ENCODE assay signal across 8 cellular contexts in genomic region chr1:155209373-155209721, GRCh38. TPM values are rescaled to one million over a fixed set of nuclear protein-coding genes. Genes with fewer than 3 reads are reported as not detected.
DNase-seq lines count a peak whose midpoint lies in the region; ATAC-seq, FAIRE-seq and TF ChIP-seq lines count a peak whose summit lies in the region.

No MANE protein-coding gene starts in this region.

- H4K20me1 ChIP-seq in mammary epithelial cell (ENCODE audit: insufficient read depth, low read length), result no peaks in the 10 kb centered on the region

- H3K36me3 ChIP-seq in HUES64 (ENCODE audit: insufficient read depth, low read length) (peaks cover 10% of the 10 kb centered on the region; the same call in 1 of the 2 replicates), mammary epithelial cell (ENCODE audit: insufficient read depth, low read length) (no peaks in the 10 kb centered on the region), mucosa of descending colon (ENCODE audit: low read depth) (no peaks in the 10 kb centered on the region)

- TF ChIP-seq POLR2A in A549 (IDR thresholded peaks at IDR 0.05; ENCODE audit: low read length), result no peak

- CTCF ChIA-PET in A549 (lab: Yijun Ruan, JAX), result interaction anchor here (1.0 to 7.6 kb wide), 5 partner anchors 14 to 118 kb away, joined by 3 to 96 read pairs (median 6); no protein-coding TSS in a partner anchor
- CTCF ChIA-PET in mammary epithelial cell (lab: Charles Lee; ENCODE audit: low non-redundant PET), result no interaction called here

- ATAC-seq in A549, result no peak
- ATAC-seq in mucosa of descending colon, result no peak
- ATAC-seq in GM21367 (IDR thresholded peaks at IDR 0.05; ENCODE audit: unreplicated experiment), result no peak
- ATAC-seq in GM18873 (IDR thresholded peaks at IDR 0.05; ENCODE audit: low FRiP score, unreplicated experiment), result no peak

- peaks cover 11% of the 10 kb centered on the region for H3K79me2 ChIP-seq in mammary epithelial cell (ENCODE audit: insufficient read depth, low read length)

- peak overlapping the region; percentile 97 for H3K9ac ChIP-seq in HUES64 (ENCODE audit: low read depth, low read length)
- H3K9ac ChIP-seq in mammary epithelial cell (ENCODE audit: insufficient read depth, low read length), result peak overlapping the region; percentile 97

- TF ChIP-seq RAD21 in A549 (conservative IDR thresholded peaks at IDR 0.05 in 1 of 2, IDR thresholded peaks at IDR 0.05 in 1 of 2), result no peak

- intact Hi-C loops in mammary epithelial cell (cut with micrococcal nuclease) (loop anchor here (5.0 kb wide), 1 partner anchor 98 kb away; the partner anchor contains the start of gene FDPS), mucosa of descending colon (cut with DNase I, micrococcal nuclease) (no loop called here)

- dilution Hi-C loops in mammary epithelial cell (cut with HindIII; ENCODE audit: low sequenced_read_pairs), result no loop called here

- TSS peak; percentile 79 for BruUV-seq in mammary epithelial cell (replicated peaks; lab: Mats Ljungman, UMichigan)

- peak overlapping the region; percentile 99 for H2AFZ ChIP-seq in mammary epithelial cell (ENCODE audit: low read depth, low read length)

- peak overlapping the region; percentile 97 to 99 for H3K27ac ChIP-seq in A549
- H3K27ac ChIP-seq in HUES64 (ENCODE audit: low read depth, low read length), result peak overlapping the region; percentile 99
- H3K27ac ChIP-seq in mammary epithelial cell (ENCODE audit: insufficient read depth, low read depth, low read length), result peak overlapping the region; percentile 98

- H3K27me3 ChIP-seq in HUES64 (ENCODE audit: insufficient read depth, low read length) (no peaks in the 10 kb centered on the region), mammary epithelial cell (ENCODE audit: insufficient read depth, low read length) (no peaks in the 10 kb centered on the region)

- no peak for TF ChIP-seq EP300 in A549 (IDR thresholded peaks at IDR 0.05)

- no peak for FAIRE-seq in A549 (lab: Jason Lieb, UNC)

- H3K4me3 ChIP-seq in A549 (peak overlapping the region; percentile 90), HUES64 (ENCODE audit: low read length) (peak overlapping the region; percentile 99), mammary epithelial cell (replicated peaks in 1 of 3; ENCODE audit: insufficient read depth in 1 of 3, low read depth in 2 of 3, low read length in 3 of 3) (peak overlapping the region; percentile 86 to 100 (median 100)), mucosa of descending colon (peak overlapping the region; percentile 78)

- 5% methylated on average over 8 of the region's 9 CpGs for WGBS in A549 (ENCODE audit: missing lambda C conversion rate)
- WGBS in HUES64, result 5% methylated on average over 9 of the region's 9 CpGs
- WGBS in mammary epithelial cell (ENCODE audit: low coverage, missing lambda C conversion rate), result 4% methylated on average over 8 of the region's 9 CpGs

- TF ChIP-seq CTCF in A549 (IDR thresholded peaks at IDR 0.05), result no peak
- TF ChIP-seq CTCF in mammary epithelial cell (conservative IDR thresholded peaks at IDR 0.05 in 1 of 2, IDR thresholded peaks at IDR 0.05 in 1 of 2; ENCODE audit: extremely low read depth in 1 of 2, insufficient read depth in 1 of 2, low read depth in 1 of 2, low read length in 2 of 2), result no peak
- TF ChIP-seq CTCF in mucosa of descending colon (IDR thresholded peaks at IDR 0.05), result no peak

- no peak for DNase-seq in A549 (ENCODE audit: low read depth in 1 of 2, low spot score in 1 of 2)
- DNase-seq in mammary epithelial cell, result no peak
- no peak for DNase-seq in mucosa of descending colon
- DNase-seq in medulla oblongata (ENCODE audit: extremely low spot score), result no peak
- DNase-seq in nucleus accumbens (lab: John Stamatoyannopoulos, UW), result no peak

- peaks cover 23% of the 10 kb centered on the region for H3K4me1 ChIP-seq in A549
- H3K4me1 ChIP-seq in HUES64 (ENCODE audit: insufficient read depth, low read length), result peaks cover 18% of the 10 kb centered on the region; the same call in 1 of the 2 replicates
- peaks cover 27% of the 10 kb centered on the region for H3K4me1 ChIP-seq in mammary epithelial cell (ENCODE audit: insufficient read depth, low read length)
- H3K4me1 ChIP-seq in mucosa of descending colon (ENCODE audit: low read depth), result peaks cover 20% of the 10 kb centered on the region

- H3K9me3 ChIP-seq in A549, result no peaks in the 10 kb centered on the region
- H3K9me3 ChIP-seq in HUES64 (ENCODE audit: insufficient read depth, low read depth, low read length), result no peaks in the 10 kb centered on the region
- no peaks in the 10 kb centered on the region for H3K9me3 ChIP-seq in mammary epithelial cell (replicated peaks; ENCODE audit: insufficient read depth, low read length)
- H3K9me3 ChIP-seq in mucosa of descending colon, result no peaks in the 10 kb centered on the region

- in situ Hi-C loops in mammary epithelial cell (cut with MboI; ENCODE audit: low sequenced_read_pairs in 2 of 2), result no loop called here

- POLR2A ChIA-PET in A549 (lab: Yijun Ruan, JAX), result interaction anchor here (0.7 to 3.2 kb wide), 4 partner anchors 15 to 101 kb away, joined by 3 to 40 read pairs (median 7); no protein-coding TSS in a partner anchor

- peak overlapping the region; percentile 98 for H3K4me2 ChIP-seq in A549
- H3K4me2 ChIP-seq in mammary epithelial cell (ENCODE audit: insufficient read depth, low read depth, low read length), result peak overlapping the region; percentile 95

TF ChIP-seq in A549, 52 proteins besides CTCF, POLR2A, EP300 and RAD21:
- TF ChIP-seq HOXB13 (CRISPR knock-in tag; IDR thresholded peaks at IDR 0.05; ENCODE audit: low read depth) (no peak), HOXA7 (CRISPR knock-in tag; IDR thresholded peaks at IDR 0.05) (no peak), KDM5A (IDR thresholded peaks at IDR 0.05) (peak; percentile 55; the same call in 1 of the 2 replicates), TP53 (CRISPR knock-in tag; IDR thresholded peaks at IDR 0.05) (0 out of 2 replicates have a peak, but pooled peaks have one; percentile 28)

RNA-seq across cellular contexts. Expression of gene MTX1, which starts 0.9 kb away (rescaled TPM):
- 53.4 and 73.9 TPM in 2 replicates for polyA plus RNA-seq in A549 (2011; rRNA removed)
- 113 and 130 TPM in 2 replicates for polyA plus RNA-seq in A549 (2012; cell fraction: cytosol; rRNA removed)
- polyA plus RNA-seq in A549 (2012; cell fraction: nucleus; rRNA removed), result 143 and 156 TPM in 2 replicates
- polyA plus RNA-seq in A549 (2017; fragmentation: RNase III; extraction: RNeasy Plus Mini Kit Qiagen cat#74134 plus additional on column Dnase treatment), result 64.5 to 67.2 TPM (median 67.1 TPM) in 3 replicates
- 60.0 and 63.1 TPM in 2 replicates for polyA minus RNA-seq in A549 (2011; rRNA and poly(A)+ RNA removed)
- polyA plus RNA-seq in HUES64 (2013, experiment 1 of 2), result 39.9 TPM
- 41.0 TPM for polyA plus RNA-seq in HUES64 (2013, experiment 2 of 2)
- total RNA-seq in mammary epithelial cell, result 10 to 100 TPM; 34.2 to 49.3 TPM
- polyA plus RNA-seq in mammary epithelial cell, result 82.0 TPM
- 31.0 TPM for polyA minus RNA-seq in mammary epithelial cell
- total RNA-seq in mucosa of descending colon, result 10 to 100 TPM; 26.1 to 41.1 (median 35.6) TPM

RNA-seq across cellular contexts. Expression of gene THBS3, which starts 1.6 kb away (rescaled TPM):
- polyA plus RNA-seq in A549 (2011; rRNA removed), result 13.8 and 16.2 TPM in 2 replicates
- 9.7 and 10.3 TPM in 2 replicates for polyA plus RNA-seq in A549 (2012; cell fraction: cytosol; rRNA removed)
- 70.1 and 72.7 TPM in 2 replicates for polyA plus RNA-seq in A549 (2012; cell fraction: nucleus; rRNA removed)
- polyA plus RNA-seq in A549 (2017; fragmentation: RNase III; extraction: RNeasy Plus Mini Kit Qiagen cat#74134 plus additional on column Dnase treatment), result 8.9 to 14.2 TPM (median 12.1 TPM) in 3 replicates
- polyA minus RNA-seq in A549 (2011; rRNA and poly(A)+ RNA removed), result 19.8 and 23.0 TPM in 2 replicates
- polyA plus RNA-seq in HUES64 (2013, experiment 1 of 2), result 5.9 TPM
- 10.0 TPM for polyA plus RNA-seq in HUES64 (2013, experiment 2 of 2)
- total RNA-seq in mammary epithelial cell, result 10 to 100 TPM; 14.8 to 28.0 TPM
- polyA plus RNA-seq in mammary epithelial cell, result 10.8 TPM
- polyA minus RNA-seq in mammary epithelial cell, result 18.1 TPM
- 10 to 100 TPM; 22.4 to 35.9 (median 33.9) TPM for total RNA-seq in mucosa of descending colon

RNA-seq across cellular contexts. Expression of gene TRIM46, which starts 35.7 kb away (rescaled TPM):
- polyA plus RNA-seq in A549 (2011; rRNA removed) (1.1 and 1.5 TPM in 2 replicates), A549 (2017; fragmentation: RNase III; extraction: RNeasy Plus Mini Kit Qiagen cat#74134 plus additional on column Dnase treatment) (1.7 to 2.8 TPM (median 2.7 TPM) in 3 replicates), mammary epithelial cell (2.0 TPM)
- 1.9 and 2.3 TPM in 2 replicates for polyA plus RNA-seq in A549 (2012; cell fraction: cytosol; rRNA removed)
- 7.7 and 11.0 TPM in 2 replicates for polyA plus RNA-seq in A549 (2012; cell fraction: nucleus; rRNA removed)
- polyA minus RNA-seq in A549 (2011; rRNA and poly(A)+ RNA removed), result 1.3 and 1.9 TPM in 2 replicates
- polyA plus RNA-seq in HUES64 (2013, experiment 1 of 2), result 6.5 TPM
- polyA plus RNA-seq in HUES64 (2013, experiment 2 of 2), result 6.9 TPM
- total RNA-seq in mammary epithelial cell (1 to 10 TPM; 5.0 to 5.2 TPM), mucosa of descending colon (under 1 TPM; 0.26 to 0.76 (median 0.39) TPM)
- polyA minus RNA-seq in mammary epithelial cell, result 0.67 TPM

RNA-seq across cellular contexts. Expression of gene KRTCAP2, which starts 36.2 kb away (rescaled TPM):
- polyA plus RNA-seq in A549 (2011; rRNA removed) (154 and 227 TPM in 2 replicates), A549 (2017; fragmentation: RNase III; extraction: RNeasy Plus Mini Kit Qiagen cat#74134 plus additional on column Dnase treatment) (216 to 218 TPM (median 217 TPM) in 3 replicates), mammary epithelial cell (188 TPM)
- 242 and 259 TPM in 2 replicates for polyA plus RNA-seq in A549 (2012; cell fraction: cytosol; rRNA removed)
- polyA plus RNA-seq in A549 (2012; cell fraction: nucleus; rRNA removed), result 210 and 274 TPM in 2 replicates
- 307 and 312 TPM in 2 replicates for polyA minus RNA-seq in A549 (2011; rRNA and poly(A)+ RNA removed)
- polyA plus RNA-seq in HUES64 (2013, experiment 1 of 2), result 103 TPM
- polyA plus RNA-seq in HUES64 (2013, experiment 2 of 2), result 115 TPM
- total RNA-seq in mammary epithelial cell (100 to 1,000 TPM in 1 of 2 donors, 10 to 100 TPM in 1; 62.7 to 177 TPM), mucosa of descending colon (100 to 1,000 TPM; 162 to 190 (median 176) TPM)
- 164 TPM for polyA minus RNA-seq in mammary epithelial cell

RNA-seq across cellular contexts. Expression of gene ENTREP3, which starts 45.9 kb away (rescaled TPM):
- polyA plus RNA-seq in A549 (2011; rRNA removed) (8.4 and 10.7 TPM in 2 replicates), A549 (2017; fragmentation: RNase III; extraction: RNeasy Plus Mini Kit Qiagen cat#74134 plus additional on column Dnase treatment) (22.4 to 29.5 TPM (median 27.3 TPM) in 3 replicates), mammary epithelial cell (18.4 TPM)
- polyA plus RNA-seq in A549 (2012; cell fraction: cytosol; rRNA removed), result 20.4 and 27.3 TPM in 2 replicates
- polyA plus RNA-seq in A549 (2012; cell fraction: nucleus; rRNA removed), result 26.3 and 37.8 TPM in 2 replicates
- 8.3 and 8.4 TPM in 2 replicates for polyA minus RNA-seq in A549 (2011; rRNA and poly(A)+ RNA removed)
- polyA plus RNA-seq in HUES64 (2013, experiment 1 of 2), result 33.7 TPM
- polyA plus RNA-seq in HUES64 (2013, experiment 2 of 2), result 40.1 TPM
- total RNA-seq in mammary epithelial cell (10 to 100 TPM; 10.0 to 66.1 TPM), mucosa of descending colon (10 to 100 TPM; 16.9 to 42.6 (median 20.4) TPM)
- polyA minus RNA-seq in mammary epithelial cell, result 73.9 TPM
